Comparison of ENCODE assay signal across 8 cellular contexts in the genomic region with DNA sequence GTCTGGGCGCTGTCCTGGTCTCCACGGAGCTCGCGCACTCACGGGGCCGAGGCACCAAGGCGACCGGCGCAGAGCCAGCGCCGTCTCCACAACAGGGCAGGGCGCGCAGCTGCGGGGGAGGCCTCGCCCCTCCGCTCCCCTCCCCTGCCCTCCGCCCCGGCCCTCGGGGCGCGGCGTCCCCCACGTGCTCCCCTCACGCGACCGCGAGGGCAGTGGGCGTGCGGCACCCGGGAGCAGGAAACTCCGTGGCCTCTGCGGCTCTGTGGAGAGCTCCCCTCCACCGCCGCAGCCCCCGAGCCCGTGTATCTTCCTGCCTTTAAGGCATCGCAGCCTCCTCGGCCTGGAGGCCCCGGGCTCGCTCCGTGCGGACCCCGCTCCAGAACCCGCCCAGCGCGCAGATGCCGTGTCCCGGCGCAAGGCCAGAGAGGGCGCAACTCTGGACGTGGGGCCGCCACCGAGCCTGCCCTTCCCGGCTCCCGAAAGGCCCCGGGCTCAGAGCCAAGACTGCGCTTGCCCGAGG. TPM values are rescaled to one million over a fixed set of nuclear protein-coding genes. Genes with fewer than 3 reads are reported as not detected.
DNase-seq lines count a peak whose midpoint lies in the region; ATAC-seq and TF ChIP-seq lines count a peak whose summit lies in the region.

No MANE protein-coding gene starts in this region.

- H2AFZ ChIP-seq in parathyroid adenoma: peak overlapping the region; percentile 85

- intact Hi-C loops in CD4-positive, alpha-beta memory T cell (cut with micrococcal nuclease): loop anchor here (2.0 to 5.0 kb wide), 2 partner anchors 312 to 367 kb away; a partner anchor contains a TSS
- intact Hi-C loops in Panc1 (cut with micrococcal nuclease; ENCODE audit: unreplicated experiment) (no loop called here), head of caudate nucleus (cut with DNase I) (loop anchor here (2.0 kb wide), 1 partner anchor 14 kb away; a partner anchor contains a TSS), upper lobe of right lung (cut with DNase I) (no loop called here)

- TF ChIP-seq CTCF in Panc1 (IDR thresholded peaks at IDR 0.05) (no peak), parathyroid adenoma (IDR thresholded peaks at IDR 0.05) (peak; percentile 13), upper lobe of right lung (IDR thresholded peaks at IDR 0.05) (no peak)

- POLR2A ChIA-PET in CD4-positive, alpha-beta memory T cell (lab: Charles Lee; ENCODE audit: partially characterized antibody): interaction anchor here (0.7 to 10.3 kb wide), 50 partner anchors 9 to 877 kb away, joined by 3 to 260 read pairs (median 4); a partner anchor contains a TSS
- POLR2A ChIA-PET in Panc1 (lab: Charles Lee): interaction anchor here (0.6 kb wide), 4 partner anchors 14 to 90 kb away, joined by 3 to 5 read pairs (median 4); no protein-coding TSS in a partner anchor

- peaks cover 18% of the 10 kb centered on the region for H3K36me3 ChIP-seq in CD4-positive, alpha-beta memory T cell (ENCODE audit: insufficient read depth, low read length)
- H3K36me3 ChIP-seq in Panc1 (ENCODE audit: control insufficient read depth, insufficient read depth, low read length) (peaks cover 4% of the 10 kb centered on the region), parathyroid adenoma (ENCODE audit: control insufficient read depth, insufficient read depth, low read length) (no peaks in the 10 kb centered on the region), upper lobe of right lung (peaks cover 21% of the 10 kb centered on the region)

- H3K4me3 ChIP-seq in CD4-positive, alpha-beta memory T cell (ENCODE audit: low read length in 2 of 2): peak overlapping the region; percentile 17 to 57
- peak overlapping the region; percentile 59 to 66 for H3K4me3 ChIP-seq in Panc1 (ENCODE audit: low read depth in 2 of 2, low read length in 2 of 2)
- H3K4me3 ChIP-seq in parathyroid adenoma (ENCODE audit: low read depth, low read length): peak overlapping the region; percentile 86
- H3K4me3 ChIP-seq in upper lobe of right lung: peak overlapping the region; percentile 74

- H3K4me1 Mint-ChIP-seq in CD4-positive, alpha-beta memory T cell: peaks cover 6 to 43% (median 25%) of the 10 kb centered on the region in 4 donors

- peaks cover 10 to 12% of the 10 kb centered on the region in 2 donors for H3K36me3 Mint-ChIP-seq in CD4-positive, alpha-beta memory T cell

- peaks cover 0 to 2% of the 10 kb centered on the region in 2 donors for H3K27me3 Mint-ChIP-seq in CD4-positive, alpha-beta memory T cell

- H3K4me1 ChIP-seq in CD4-positive, alpha-beta memory T cell (ENCODE audit: insufficient read depth, low read length): peaks cover 42% of the 10 kb centered on the region
- H3K4me1 ChIP-seq in Panc1 (ENCODE audit: control insufficient read depth, insufficient read depth, low read length): peaks cover 43% of the 10 kb centered on the region
- H3K4me1 ChIP-seq in parathyroid adenoma: peaks cover 16% of the 10 kb centered on the region
- H3K4me1 ChIP-seq in upper lobe of right lung: peaks cover 50% of the 10 kb centered on the region

- no peaks in the 10 kb centered on the region for H3K79me2 ChIP-seq in parathyroid adenoma

- no peak overlapping the region for H3K9ac ChIP-seq in parathyroid adenoma

- CTCF ChIA-PET in CD4-positive, alpha-beta memory T cell (lab: Charles Lee; ENCODE audit: partially characterized antibody): interaction anchor here (0.7 to 2.1 kb wide), 6 partner anchors 14 to 154 kb away, joined by 3 to 9 read pairs (median 5); a partner anchor contains a TSS
- CTCF ChIA-PET in Panc1 (lab: Charles Lee): no interaction called here

- H3K27ac ChIP-seq in CD4-positive, alpha-beta memory T cell (ENCODE audit: low read depth, low read length): peak overlapping the region; percentile 75
- H3K27ac ChIP-seq in Panc1 (ENCODE audit: low read length) (peak overlapping the region; percentile 90), parathyroid adenoma (peak overlapping the region; percentile 96), upper lobe of right lung (peak overlapping the region; percentile 93)

- H3K27ac Mint-ChIP-seq in CD4-positive, alpha-beta memory T cell: peak overlapping the region in 3 of 7 donors; percentile 77 to 94 (median 89)

- peaks cover 0 to 9% (median 0%) of the 10 kb centered on the region in 8 donors for H3K9me3 Mint-ChIP-seq in CD4-positive, alpha-beta memory T cell

- DNase-seq in CD4-positive, alpha-beta memory T cell: peak in 4 of 5 donors; percentile 77 to 83 (median 80)
- DNase-seq in GM19238 (ENCODE audit: insufficient read length, low spot score) (peak; percentile 74), Panc1 (ENCODE audit: low read depth, low spot score) (no peak), head of caudate nucleus (peak; percentile 46 to 89 (median 80)), upper lobe of right lung (peak; percentile 93)
- peak; percentile 77 for DNase-seq in activated naive CD4-positive, alpha-beta T cell treated with anti-CD3 and anti-CD28 coated beads, Interleukin-2, amount 50 U/mL, for 16 hours

- no TSS peak for BruUV-seq in Panc1 (replicated peaks; lab: Mats Ljungman, UMichigan)

- ATAC-seq in HG03432 (IDR thresholded peaks at IDR 0.05; ENCODE audit: unreplicated experiment): peak; percentile 28
- ATAC-seq in Panc1: peak; percentile 23
- ATAC-seq in upper lobe of right lung: peak; percentile 67

- in situ Hi-C loops in Panc1 (cut with HindIII; ENCODE audit: low pct_unique_long_range_greater_than_20kb, low sequenced_read_pairs): no loop called here

- H3K4me3 Mint-ChIP-seq in CD4-positive, alpha-beta memory T cell: peak overlapping the region in 5 of 8 donors; percentile 24 to 92 (median 74)

- no peaks in the 10 kb centered on the region for H3K27me3 ChIP-seq in CD4-positive, alpha-beta memory T cell (ENCODE audit: insufficient read depth, low read length)
- no peaks in the 10 kb centered on the region for H3K27me3 ChIP-seq in Panc1 (ENCODE audit: control insufficient read depth, insufficient read depth, low read length)
- H3K27me3 ChIP-seq in parathyroid adenoma (ENCODE audit: control insufficient read depth, insufficient read depth, low read length): no peaks in the 10 kb centered on the region
- H3K27me3 ChIP-seq in upper lobe of right lung: peaks cover 4% of the 10 kb centered on the region

- no peaks in the 10 kb centered on the region for H3K9me3 ChIP-seq in CD4-positive, alpha-beta memory T cell (ENCODE audit: control insufficient read depth in 1 of 2, low read length in 2 of 2)
- H3K9me3 ChIP-seq in Panc1 (ENCODE audit: control insufficient read depth, insufficient read depth, low read depth, low read length) (no peaks in the 10 kb centered on the region), parathyroid adenoma (ENCODE audit: control insufficient read depth, low read length) (no peaks in the 10 kb centered on the region), upper lobe of right lung (no peaks in the 10 kb centered on the region)

- H3K4me2 ChIP-seq in parathyroid adenoma (ENCODE audit: low read length): peak overlapping the region; percentile 91

RNA-seq across cellular contexts. Expression of a gene that starts 0.7 kb away (rescaled TPM):
- 100 to 1,000 TPM in 1 of 2 experiments, 10 to 100 TPM in 1; 99.8 to 103 TPM for total RNA-seq in CD4-positive, alpha-beta memory T cell
- 10 to 100 TPM; 53.1 to 64.1 TPM for polyA plus RNA-seq in CD4-positive, alpha-beta memory T cell
- total RNA-seq in Panc1 (2021; ENCODE audit: unreplicated experiment) (265 TPM), upper lobe of right lung (191 TPM)
- polyA plus RNA-seq in Panc1 (2012; ENCODE audit: insufficient read length): 313 TPM

RNA-seq across cellular contexts. Expression of a gene that starts 9.7 kb away (rescaled TPM):
- not detected for total RNA-seq in CD4-positive, alpha-beta memory T cell
- polyA plus RNA-seq in CD4-positive, alpha-beta memory T cell: not detected
- total RNA-seq in Panc1 (2021; ENCODE audit: unreplicated experiment) (not detected), upper lobe of right lung (0.23 TPM)
- polyA plus RNA-seq in Panc1 (2012; ENCODE audit: insufficient read length): 0.78 TPM

RNA-seq across cellular contexts. Expression of a gene that starts 10.7 kb away (rescaled TPM):
- not detected for total RNA-seq in CD4-positive, alpha-beta memory T cell
- polyA plus RNA-seq in CD4-positive, alpha-beta memory T cell: not detected
- 0.26 TPM for total RNA-seq in Panc1 (2021; ENCODE audit: unreplicated experiment)
- 0.28 TPM for polyA plus RNA-seq in Panc1 (2012; ENCODE audit: insufficient read length)
- not detected for total RNA-seq in upper lobe of right lung

RNA-seq across cellular contexts. Expression of a gene that starts 13.1 kb away (rescaled TPM):
- total RNA-seq in CD4-positive, alpha-beta memory T cell: not detected
- polyA plus RNA-seq in CD4-positive, alpha-beta memory T cell: not detected
- total RNA-seq in Panc1 (2021; ENCODE audit: unreplicated experiment): 0.15 TPM
- polyA plus RNA-seq in Panc1 (2012; ENCODE audit: insufficient read length): 1.1 TPM
- 0.35 TPM for total RNA-seq in upper lobe of right lung

RNA-seq across cellular contexts. Expression of a gene that starts 14.7 kb away (rescaled TPM):
- total RNA-seq in CD4-positive, alpha-beta memory T cell: 10 to 100 TPM; 44.3 to 44.9 TPM
- polyA plus RNA-seq in CD4-positive, alpha-beta memory T cell: 10 to 100 TPM; 28.3 to 28.7 TPM
- total RNA-seq in Panc1 (2021; ENCODE audit: unreplicated experiment): 62.4 TPM
- 94.0 TPM for polyA plus RNA-seq in Panc1 (2012; ENCODE audit: insufficient read length)
- 47.2 TPM for total RNA-seq in upper lobe of right lung

Comparison
In these comparisons a context has a peak if more than half of its experiments do, and no peak if none do; other contexts are left out.
1. intact Hi-C loops: an anchor here in CD4-positive, alpha-beta memory T cell (2.0 to 5.0 kb wide) and head of caudate nucleus (2.0 kb wide); none called in Panc1 and upper lobe of right lung.